ENCODE assay signal across 8 cellular contexts in genomic region chr7:44981035-44981706, GRCh38.
DNase-seq lines count a peak whose midpoint lies in the region; ATAC-seq lines count a peak whose summit lies in the region.

No MANE protein-coding gene starts in this region.

- H3K9me3 Mint-ChIP-seq in activated naive CD8-positive, alpha-beta T cell treated with anti-CD3 and anti-CD28 coated beads, Interleukin-2, amount 50 U/mL, for 24 hours: no peaks in the 10 kb centered on the region
- H3K9me3 Mint-ChIP-seq in stimulated activated effector memory CD8-positive, alpha-beta T cell treated with anti-CD3 and anti-CD28 coated beads, Interleukin-12 subunit alpha, Interleukin-12 subunit beta, amount 100 ng/mL, for 72 hours: no peaks in the 10 kb centered on the region

- peak overlapping the region; percentile 100 for H3K4me3 Mint-ChIP-seq in activated naive CD8-positive, alpha-beta T cell treated with anti-CD3 and anti-CD28 coated beads, Interleukin-2, amount 50 U/mL, for 24 hours
- H3K4me3 Mint-ChIP-seq in stimulated activated effector memory CD8-positive, alpha-beta T cell treated with anti-CD3 and anti-CD28 coated beads, Interleukin-12 subunit alpha, Interleukin-12 subunit beta, amount 100 ng/mL, for 72 hours: peak overlapping the region; percentile 99

- ATAC-seq in HG03571 (IDR thresholded peaks at IDR 0.05; ENCODE audit: unreplicated experiment) (peak; percentile 0), HG03520 (IDR thresholded peaks at IDR 0.05; ENCODE audit: unreplicated experiment) (no peak)
- peak; percentile 1 for ATAC-seq in activated naive CD8-positive, alpha-beta T cell treated with anti-CD3 and anti-CD28 coated beads, Interleukin-2, amount 50 U/mL, for 24 hours
- ATAC-seq in stimulated activated effector memory CD8-positive, alpha-beta T cell treated with anti-CD3 and anti-CD28 coated beads, Interleukin-12 subunit alpha, Interleukin-12 subunit beta, amount 100 ng/mL, for 72 hours: no peak

- H3K27me3 Mint-ChIP-seq in activated naive CD8-positive, alpha-beta T cell treated with anti-CD3 and anti-CD28 coated beads, Interleukin-2, amount 50 U/mL, for 24 hours: no peaks in the 10 kb centered on the region

- DNase-seq in DMS53 (lab: John Stamatoyannopoulos, UW): peak; percentile 35
- no peak for DNase-seq in DMS53 treated with DMSO at 0.1 percent for 48 hours (lab: John Stamatoyannopoulos, UW; ENCODE audit: unreplicated experiment)
- peak; percentile 60 for DNase-seq in activated naive CD8-positive, alpha-beta T cell treated with anti-CD3 and anti-CD28 coated beads, Interleukin-2, amount 50 U/mL, for 24 hours
- DNase-seq in stimulated activated effector memory CD8-positive, alpha-beta T cell treated with anti-CD3 and anti-CD28 coated beads, Interleukin-12 subunit alpha, Interleukin-12 subunit beta, amount 100 ng/mL, for 72 hours (ENCODE audit: low spot score in 2 of 2): peak in 1 of 2 donors; percentile 84
- no peak for DNase-seq in NCI-H1092 treated with DMSO at 0.1 percent for 48 hours (lab: John Stamatoyannopoulos, UW)
- DNase-seq in SKM-1 treated with dmso at 0.1 percent for 144 hours (lab: John Stamatoyannopoulos, UW; ENCODE audit: unreplicated experiment): no peak

- peaks cover 71% of the 10 kb centered on the region for H3K36me3 Mint-ChIP-seq in activated naive CD8-positive, alpha-beta T cell treated with anti-CD3 and anti-CD28 coated beads, Interleukin-2, amount 50 U/mL, for 24 hours (ENCODE audit: low read depth)
- H3K36me3 Mint-ChIP-seq in stimulated activated effector memory CD8-positive, alpha-beta T cell treated with anti-CD3 and anti-CD28 coated beads, Interleukin-12 subunit alpha, Interleukin-12 subunit beta, amount 100 ng/mL, for 72 hours: peaks cover 96% of the 10 kb centered on the region

- H3K27ac Mint-ChIP-seq in activated naive CD8-positive, alpha-beta T cell treated with anti-CD3 and anti-CD28 coated beads, Interleukin-2, amount 50 U/mL, for 24 hours: peak overlapping the region; percentile 99
- H3K27ac Mint-ChIP-seq in stimulated activated effector memory CD8-positive, alpha-beta T cell treated with anti-CD3 and anti-CD28 coated beads, Interleukin-12 subunit alpha, Interleukin-12 subunit beta, amount 100 ng/mL, for 72 hours: peak overlapping the region; percentile 99

- H3K4me1 Mint-ChIP-seq in activated naive CD8-positive, alpha-beta T cell treated with anti-CD3 and anti-CD28 coated beads, Interleukin-2, amount 50 U/mL, for 24 hours: peaks cover 68% of the 10 kb centered on the region
- peaks cover 65% of the 10 kb centered on the region for H3K4me1 Mint-ChIP-seq in stimulated activated effector memory CD8-positive, alpha-beta T cell treated with anti-CD3 and anti-CD28 coated beads, Interleukin-12 subunit alpha, Interleukin-12 subunit beta, amount 100 ng/mL, for 72 hours

Comparison
In these comparisons a context has a peak if more than half of its experiments do, and no peak if none do; other contexts are left out.
1. DNase-seq: peak in DMS53 (single experiment) and activated naive CD8-positive, alpha-beta T cell treated with anti-CD3 and anti-CD28 coated beads, Interleukin-2, amount 50 U/mL, for 24 hours (single experiment); none in DMS53 treated with DMSO at 0.1 percent for 48 hours (single experiment), NCI-H1092 treated with DMSO at 0.1 percent for 48 hours (single experiment) and SKM-1 treated with dmso at 0.1 percent for 144 hours (single experiment).
2. ATAC-seq: peak in HG03571 (single experiment) and activated naive CD8-positive, alpha-beta T cell treated with anti-CD3 and anti-CD28 coated beads, Interleukin-2, amount 50 U/mL, for 24 hours (single experiment); none in stimulated activated effector memory CD8-positive, alpha-beta T cell treated with anti-CD3 and anti-CD28 coated beads, Interleukin-12 subunit alpha, Interleukin-12 subunit beta, amount 100 ng/mL, for 72 hours (single experiment) and HG03520 (single experiment).